Comparison of ENCODE assay signal across 8 cellular contexts in the genomic region with DNA sequence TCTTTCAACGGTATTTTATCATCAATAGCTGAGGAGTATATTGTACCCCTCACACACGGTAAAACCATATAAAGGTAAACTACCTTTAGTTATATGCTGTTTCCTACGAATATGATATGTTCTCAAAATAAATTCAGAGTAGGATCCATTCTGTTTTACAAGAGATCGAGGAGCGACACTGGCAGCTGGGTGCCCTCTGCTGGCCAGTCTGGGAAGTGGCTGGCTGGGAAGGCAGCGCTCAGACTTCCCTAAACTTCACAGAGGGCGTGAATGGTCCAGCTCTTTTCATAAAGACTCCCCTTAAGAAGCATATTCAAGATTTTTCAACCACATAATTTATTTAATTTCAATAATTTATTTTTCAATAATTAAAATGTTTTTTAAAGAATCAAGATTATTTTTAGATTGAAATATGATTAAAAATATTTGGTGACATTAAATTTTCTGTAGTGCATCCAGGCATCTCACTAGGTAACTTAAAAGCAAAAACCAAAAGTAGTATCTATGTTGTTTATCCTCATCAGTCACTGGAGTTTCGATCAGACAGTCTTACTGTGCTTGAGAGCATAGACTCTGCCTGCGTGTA.
DNase-seq lines count a peak whose midpoint lies in the region; ATAC-seq and TF ChIP-seq lines count a peak whose summit lies in the region.

No MANE protein-coding gene starts in this region.

- no peaks in the 10 kb centered on the region for H3K9me3 ChIP-seq in mucosa of stomach (ENCODE audit: control insufficient read depth, low read length)

- ATAC-seq in GM18517 (IDR thresholded peaks at IDR 0.05; ENCODE audit: unreplicated experiment) (peak; percentile 78), HG02981 (IDR thresholded peaks at IDR 0.05; ENCODE audit: unreplicated experiment) (peak; percentile 88)
- peak; percentile 74 for ATAC-seq in activated CD8-positive, alpha-beta T cell treated with anti-CD3 and anti-CD28 coated beads, Interleukin-2, amount 10 ng/mL, durations not matched to agents 7 days and 5 days

- no peak overlapping the region for H3K4me3 Mint-ChIP-seq in activated CD8-positive, alpha-beta T cell treated with anti-CD3 and anti-CD28 coated beads, Interleukin-2, amount 10 ng/mL, durations not matched to agents 7 days and 5 days

- peaks cover 10% of the 10 kb centered on the region for H3K4me1 ChIP-seq in mucosa of stomach (ENCODE audit: control insufficient read depth, insufficient read depth, low read length)

- peaks cover 27% of the 10 kb centered on the region for H3K27me3 ChIP-seq in mucosa of stomach (ENCODE audit: control insufficient read depth, insufficient read depth, low read length)

- POLR2A ChIA-PET in activated CD8-positive, alpha-beta T cell treated with anti-CD3 and anti-CD28 coated beads, Interleukin-2, amount 10 ng/mL, durations not matched to agents 7 days and 5 days (lab: Charles Lee): no interaction called here

- no peak overlapping the region for H3K4me3 ChIP-seq in mucosa of stomach (ENCODE audit: low read length)

- no peaks in the 10 kb centered on the region for H3K36me3 ChIP-seq in mucosa of stomach (ENCODE audit: control insufficient read depth, insufficient read depth, low read length)

- peaks cover 3% of the 10 kb centered on the region for H3K4me1 Mint-ChIP-seq in activated CD8-positive, alpha-beta T cell treated with anti-CD3 and anti-CD28 coated beads, Interleukin-2, amount 10 ng/mL, durations not matched to agents 7 days and 5 days (ENCODE audit: low read depth)

- CTCF ChIA-PET in activated CD8-positive, alpha-beta T cell treated with anti-CD3 and anti-CD28 coated beads, Interleukin-2, amount 10 ng/mL, durations not matched to agents 7 days and 5 days (lab: Charles Lee): interaction anchor here (0.7 to 2.2 kb wide), 7 partner anchors 10 to 410 kb away, joined by 3 to 19 read pairs (median 4); no protein-coding TSS in a partner anchor

- H3K9ac ChIP-seq in mucosa of stomach (ENCODE audit: low read length): peak overlapping the region; percentile 15

- H3K27me3 Mint-ChIP-seq in activated CD8-positive, alpha-beta T cell treated with anti-CD3 and anti-CD28 coated beads, Interleukin-2, amount 10 ng/mL, durations not matched to agents 7 days and 5 days (ENCODE audit: low read depth): peaks cover 47% of the 10 kb centered on the region

- DNase-seq in AG09319 (ENCODE audit: extremely low read depth, low read depth) (peak; percentile 2), NCI-H460 (ENCODE audit: extremely low read depth, low read depth) (peak; percentile 35), epidermal melanocyte (ENCODE audit: insufficient read length, low spot score) (peak; percentile 71)
- DNase-seq in activated CD8-positive, alpha-beta T cell treated with anti-CD3 and anti-CD28 coated beads, Interleukin-2, amount 10 ng/mL, durations not matched to agents 7 days and 5 days: peak; percentile 65
- peak; percentile 14 to 18 for DNase-seq in stimulated activated CD8-positive, alpha-beta memory T cell treated with anti-CD3 and anti-CD28 coated beads, Interleukin-7, amount 100 ng/mL, for 48 hours (ENCODE audit: extremely low read depth in 1 of 2, low read depth in 1 of 2)

- H3K27ac Mint-ChIP-seq in activated CD8-positive, alpha-beta T cell treated with anti-CD3 and anti-CD28 coated beads, Interleukin-2, amount 10 ng/mL, durations not matched to agents 7 days and 5 days: no peak overlapping the region

- peak; percentile 99 for TF ChIP-seq CTCF in AG09319 (IDR thresholded peaks at IDR 0.05; ENCODE audit: low read depth, low read length)

- no peaks in the 10 kb centered on the region for H3K36me3 Mint-ChIP-seq in activated CD8-positive, alpha-beta T cell treated with anti-CD3 and anti-CD28 coated beads, Interleukin-2, amount 10 ng/mL, durations not matched to agents 7 days and 5 days (ENCODE audit: low read depth)

- no peaks in the 10 kb centered on the region for H3K9me3 Mint-ChIP-seq in activated CD8-positive, alpha-beta T cell treated with anti-CD3 and anti-CD28 coated beads, Interleukin-2, amount 10 ng/mL, durations not matched to agents 7 days and 5 days (ENCODE audit: insufficient read depth)

Comparison
In these comparisons a context has a peak if more than half of its experiments do, and no peak if none do; other contexts are left out.
1. DNase-seq: peak in every context shown above with its lines; median percentile 71 in epidermal melanocyte; 65 in activated CD8-positive, alpha-beta T cell treated with anti-CD3 and anti-CD28 coated beads, Interleukin-2, amount 10 ng/mL, durations not matched to agents 7 days and 5 days; 35 in NCI-H460; 16 in stimulated activated CD8-positive, alpha-beta memory T cell treated with anti-CD3 and anti-CD28 coated beads, Interleukin-7, amount 100 ng/mL, for 48 hours; 2 in AG09319.